Comparison of ENCODE assay signal across 2 cellular contexts in genomic region chr2:74845217-74845751, GRCh38.
TF ChIP-seq lines count a peak whose summit lies in the region.

No MANE protein-coding gene starts in this region.

TF ChIP-seq in HCT116, 20 proteins besides CTCF, POLR2A, EP300 and RAD21:
- TF ChIP-seq SIN3A (IDR thresholded peaks at IDR 0.05; ENCODE audit: low read depth) (peak; percentile 80), EZH2 (IDR thresholded peaks at IDR 0.05) (no peak), TCF7L2 (IDR thresholded peaks at IDR 0.05; ENCODE audit: borderline replicate concordance, extremely low read depth, insufficient read depth, insufficient read length) (peak; percentile 23), POLR2AphosphoS5 (IDR thresholded peaks at IDR 0.05; ENCODE audit: low read depth, low read length) (peak; percentile 77), SP1 (IDR thresholded peaks at IDR 0.05; ENCODE audit: low read depth) (peak; percentile 96), ZNF274 (IDR thresholded peaks at IDR 0.05; ENCODE audit: low read depth, low read length) (no peak), REST (IDR thresholded peaks at IDR 0.05; ENCODE audit: low read depth) (no peak), FOSL1 (IDR thresholded peaks at IDR 0.05; ENCODE audit: low read depth) (peak; percentile 89), ATF3 (IDR thresholded peaks at IDR 0.05) (no peak), CBX3 (IDR thresholded peaks at IDR 0.05; ENCODE audit: low read depth) (peak; percentile 90; the same call in 1 of the 2 replicates), ZFX (IDR thresholded peaks at IDR 0.05) (no peak), SRF (IDR thresholded peaks at IDR 0.05; ENCODE audit: low read depth) (no peak), ELF1 (IDR thresholded peaks at IDR 0.05; ENCODE audit: borderline replicate concordance, low read depth) (no peak), YY1 (IDR thresholded peaks at IDR 0.05; ENCODE audit: extremely low read depth, insufficient replicate concordance, low read depth, low read length) (peak; percentile 58), JUND (IDR thresholded peaks at IDR 0.05) (peak; percentile 91), EZH2phosphoT487 (IDR thresholded peaks at IDR 0.05; ENCODE audit: borderline replicate concordance) (no peak), CEBPB (IDR thresholded peaks at IDR 0.05; ENCODE audit: low read depth) (0 out of 2 replicates have a peak, but pooled peaks have one; percentile 24), EGR1 (IDR thresholded peaks at IDR 0.05; ENCODE audit: low read depth) (no peak)
- TF ChIP-seq, protein P1, sequence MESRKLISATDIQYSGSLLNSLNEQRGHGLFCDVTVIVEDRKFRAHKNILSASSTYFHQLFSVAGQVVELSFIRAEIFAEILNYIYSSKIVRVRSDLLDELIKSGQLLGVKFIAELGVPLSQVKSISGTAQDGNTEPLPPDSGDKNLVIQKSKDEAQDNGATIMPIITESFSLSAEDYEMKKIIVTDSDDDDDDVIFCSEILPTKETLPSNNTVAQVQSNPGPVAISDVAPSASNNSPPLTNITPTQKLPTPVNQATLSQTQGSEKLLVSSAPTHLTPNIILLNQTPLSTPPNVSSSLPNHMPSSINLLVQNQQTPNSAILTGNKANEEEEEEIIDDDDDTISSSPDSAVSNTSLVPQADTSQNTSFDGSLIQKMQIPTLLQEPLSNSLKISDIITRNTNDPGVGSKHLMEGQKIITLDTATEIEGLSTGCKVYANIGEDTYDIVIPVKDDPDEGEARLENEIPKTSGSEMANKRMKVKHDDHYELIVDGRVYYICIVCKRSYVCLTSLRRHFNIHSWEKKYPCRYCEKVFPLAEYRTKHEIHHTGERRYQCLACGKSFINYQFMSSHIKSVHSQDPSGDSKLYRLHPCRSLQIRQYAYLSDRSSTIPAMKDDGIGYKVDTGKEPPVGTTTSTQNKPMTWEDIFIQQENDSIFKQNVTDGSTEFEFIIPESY (IDR thresholded peaks at IDR 0.05; ENCODE audit: extremely low read depth, insufficient replicate concordance, low read length), result peak; percentile 52
- TF ChIP-seq, protein P2, sequence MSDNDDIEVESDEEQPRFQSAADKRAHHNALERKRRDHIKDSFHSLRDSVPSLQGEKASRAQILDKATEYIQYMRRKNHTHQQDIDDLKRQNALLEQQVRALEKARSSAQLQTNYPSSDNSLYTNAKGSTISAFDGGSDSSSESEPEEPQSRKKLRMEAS (IDR thresholded peaks at IDR 0.05), result peak; percentile 81
TF ChIP-seq in HCT116: peak in this region for 11.

TF ChIP-seq in GM12878, 131 proteins besides CTCF, POLR2A, EP300 and RAD21:
- TF ChIP-seq GATAD2B (conservative IDR thresholded peaks at IDR 0.05; ENCODE audit: low read depth) (no peak), PAX8 (IDR thresholded peaks at IDR 0.05) (no peak), SIX5 (IDR thresholded peaks at IDR 0.05; ENCODE audit: low read depth, low read length, severe bottlenecking) (no peak), NR2C2 (IDR thresholded peaks at IDR 0.05; ENCODE audit: borderline replicate concordance, control insufficient read depth, insufficient read length, low read depth) (no peak), BRCA1 (IDR thresholded peaks at IDR 0.05; ENCODE audit: low read depth, low read length) (no peak), ZNF207 (IDR thresholded peaks at IDR 0.05; ENCODE audit: borderline replicate concordance) (no peak), KDM1A (IDR thresholded peaks at IDR 0.05; ENCODE audit: borderline replicate concordance) (no peak), RUNX3 (IDR thresholded peaks at IDR 0.05; ENCODE audit: low read length) (no peak), KLF5 (IDR thresholded peaks at IDR 0.05; ENCODE audit: partially characterized antibody) (no peak), HDGF (IDR thresholded peaks at IDR 0.05) (no peak)
- TF ChIP-seq, protein P2 (IDR thresholded peaks at IDR 0.05; ENCODE audit: low read depth, low read length), result no peak
- TF ChIP-seq, protein P3, sequence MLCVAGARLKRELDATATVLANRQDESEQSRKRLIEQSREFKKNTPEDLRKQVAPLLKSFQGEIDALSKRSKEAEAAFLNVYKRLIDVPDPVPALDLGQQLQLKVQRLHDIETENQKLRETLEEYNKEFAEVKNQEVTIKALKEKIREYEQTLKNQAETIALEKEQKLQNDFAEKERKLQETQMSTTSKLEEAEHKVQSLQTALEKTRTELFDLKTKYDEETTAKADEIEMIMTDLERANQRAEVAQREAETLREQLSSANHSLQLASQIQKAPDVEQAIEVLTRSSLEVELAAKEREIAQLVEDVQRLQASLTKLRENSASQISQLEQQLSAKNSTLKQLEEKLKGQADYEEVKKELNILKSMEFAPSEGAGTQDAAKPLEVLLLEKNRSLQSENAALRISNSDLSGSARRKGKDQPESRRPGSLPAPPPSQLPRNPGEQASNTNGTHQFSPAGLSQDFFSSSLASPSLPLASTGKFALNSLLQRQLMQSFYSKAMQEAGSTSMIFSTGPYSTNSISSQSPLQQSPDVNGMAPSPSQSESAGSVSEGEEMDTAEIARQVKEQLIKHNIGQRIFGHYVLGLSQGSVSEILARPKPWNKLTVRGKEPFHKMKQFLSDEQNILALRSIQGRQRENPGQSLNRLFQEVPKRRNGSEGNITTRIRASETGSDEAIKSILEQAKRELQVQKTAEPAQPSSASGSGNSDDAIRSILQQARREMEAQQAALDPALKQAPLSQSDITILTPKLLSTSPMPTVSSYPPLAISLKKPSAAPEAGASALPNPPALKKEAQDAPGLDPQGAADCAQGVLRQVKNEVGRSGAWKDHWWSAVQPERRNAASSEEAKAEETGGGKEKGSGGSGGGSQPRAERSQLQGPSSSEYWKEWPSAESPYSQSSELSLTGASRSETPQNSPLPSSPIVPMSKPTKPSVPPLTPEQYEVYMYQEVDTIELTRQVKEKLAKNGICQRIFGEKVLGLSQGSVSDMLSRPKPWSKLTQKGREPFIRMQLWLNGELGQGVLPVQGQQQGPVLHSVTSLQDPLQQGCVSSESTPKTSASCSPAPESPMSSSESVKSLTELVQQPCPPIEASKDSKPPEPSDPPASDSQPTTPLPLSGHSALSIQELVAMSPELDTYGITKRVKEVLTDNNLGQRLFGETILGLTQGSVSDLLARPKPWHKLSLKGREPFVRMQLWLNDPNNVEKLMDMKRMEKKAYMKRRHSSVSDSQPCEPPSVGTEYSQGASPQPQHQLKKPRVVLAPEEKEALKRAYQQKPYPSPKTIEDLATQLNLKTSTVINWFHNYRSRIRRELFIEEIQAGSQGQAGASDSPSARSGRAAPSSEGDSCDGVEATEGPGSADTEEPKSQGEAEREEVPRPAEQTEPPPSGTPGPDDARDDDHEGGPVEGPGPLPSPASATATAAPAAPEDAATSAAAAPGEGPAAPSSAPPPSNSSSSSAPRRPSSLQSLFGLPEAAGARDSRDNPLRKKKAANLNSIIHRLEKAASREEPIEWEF (IDR thresholded peaks at IDR 0.05; ENCODE audit: insufficient replicate concordance, low read depth, low read length), result no peak
- TF ChIP-seq, protein P4, sequence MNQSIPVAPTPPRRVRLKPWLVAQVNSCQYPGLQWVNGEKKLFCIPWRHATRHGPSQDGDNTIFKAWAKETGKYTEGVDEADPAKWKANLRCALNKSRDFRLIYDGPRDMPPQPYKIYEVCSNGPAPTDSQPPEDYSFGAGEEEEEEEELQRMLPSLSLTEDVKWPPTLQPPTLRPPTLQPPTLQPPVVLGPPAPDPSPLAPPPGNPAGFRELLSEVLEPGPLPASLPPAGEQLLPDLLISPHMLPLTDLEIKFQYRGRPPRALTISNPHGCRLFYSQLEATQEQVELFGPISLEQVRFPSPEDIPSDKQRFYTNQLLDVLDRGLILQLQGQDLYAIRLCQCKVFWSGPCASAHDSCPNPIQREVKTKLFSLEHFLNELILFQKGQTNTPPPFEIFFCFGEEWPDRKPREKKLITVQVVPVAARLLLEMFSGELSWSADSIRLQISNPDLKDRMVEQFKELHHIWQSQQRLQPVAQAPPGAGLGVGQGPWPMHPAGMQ (IDR thresholded peaks at IDR 0.05; ENCODE audit: borderline replicate concordance), result no peak
- TF ChIP-seq, protein P5, sequence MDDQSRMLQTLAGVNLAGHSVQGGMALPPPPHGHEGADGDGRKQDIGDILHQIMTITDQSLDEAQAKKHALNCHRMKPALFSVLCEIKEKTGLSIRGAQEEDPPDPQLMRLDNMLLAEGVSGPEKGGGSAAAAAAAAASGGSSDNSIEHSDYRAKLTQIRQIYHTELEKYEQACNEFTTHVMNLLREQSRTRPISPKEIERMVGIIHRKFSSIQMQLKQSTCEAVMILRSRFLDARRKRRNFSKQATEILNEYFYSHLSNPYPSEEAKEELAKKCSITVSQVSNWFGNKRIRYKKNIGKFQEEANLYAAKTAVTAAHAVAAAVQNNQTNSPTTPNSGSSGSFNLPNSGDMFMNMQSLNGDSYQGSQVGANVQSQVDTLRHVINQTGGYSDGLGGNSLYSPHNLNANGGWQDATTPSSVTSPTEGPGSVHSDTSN (IDR thresholded peaks at IDR 0.05; ENCODE audit: insufficient replicate concordance, low read depth, low read length), result no peak
- TF ChIP-seq, protein P1 (IDR thresholded peaks at IDR 0.05), result no peak
